10 cellular contexts compared by ENCODE assay signal in genomic region chr6:158629376-158630221, GRCh38. TPM values are rescaled to one million over a fixed set of nuclear protein-coding genes. Genes with fewer than 3 reads are reported as not detected.
DNase-seq lines count a peak whose midpoint lies in the region; ATAC-seq and TF ChIP-seq lines count a peak whose summit lies in the region.
"Had no signal": no experiment of that assay in that cellular context is flagged by ENCODE, and none has a peak within 500 bp of the region (broad histone marks: within the 10 kb centered on the region; RNA-seq: fewer than 3 reads in every experiment).

No MANE protein-coding gene starts in this region.

- POLR2A ChIA-PET in activated B cell treated with CpG ODN at 0.5 μM for 24 hours (lab: Charles Lee) = no interaction called here

- H3K36me3 Mint-ChIP-seq in activated B cell treated with CpG ODN at 0.5 μM for 24 hours (ENCODE audit: low read depth) = peaks cover 77% of the 10 kb centered on the region

- DNase-seq in NCI-H524 (lab: John Stamatoyannopoulos, UW) (peak; percentile 7 to 64), NCI-H524 treated with DMSO at 0.1 percent for 48 hours (lab: John Stamatoyannopoulos, UW) (no peak), activated B cell treated with CpG ODN at 0.5 μM for 24 hours (no peak), esophagus muscularis mucosa (ENCODE audit: extremely low spot score) (peak; percentile 66), gastrocnemius medialis (peak; percentile 47 to 84), G401 (ENCODE audit: low spot score) (no peak), hypothalamus (lab: John Stamatoyannopoulos, UW) (no peak)
- DNase-seq: substantia nigra had no signal

- 91% methylated on average over 19 of the region's 20 CpGs for WGBS in esophagus muscularis mucosa

- H3K4me3 Mint-ChIP-seq in activated B cell treated with CpG ODN at 0.5 μM for 24 hours = no peak overlapping the region

- peak overlapping the region in 3 of 4 donors; percentile 62 to 80 (median 72) for H3K27ac ChIP-seq in esophagus muscularis mucosa (replicated peaks in 1 of 4)
- peak overlapping the region; percentile 8 to 86 (median 36) for H3K27ac ChIP-seq in gastrocnemius medialis
- H3K27ac ChIP-seq: ovary had no signal

- CTCF ChIA-PET in activated B cell treated with CpG ODN at 0.5 μM for 24 hours (lab: Charles Lee) = interaction anchor here (0.9 kb wide), 1 partner anchor 62 kb away, joined by 4 read pairs; no protein-coding TSS in a partner anchor

- H3K27me3 Mint-ChIP-seq in activated B cell treated with CpG ODN at 0.5 μM for 24 hours = no peaks in the 10 kb centered on the region

- H3K4me3 ChIP-seq in esophagus muscularis mucosa = no peak overlapping the region
- H3K4me3 ChIP-seq in gastrocnemius medialis = no peak overlapping the region
- H3K4me3 ChIP-seq: ovary had no signal

- TF ChIP-seq CTCF in activated B cell treated with CpG ODN at 0.5 μM for 24 hours (IDR thresholded peaks at IDR 0.05) (no peak), esophagus muscularis mucosa (IDR thresholded peaks at IDR 0.05) (peak in 1 of 3 experiments; percentile 8), gastrocnemius medialis (IDR thresholded peaks at IDR 0.05 in 4 of 5, conservative IDR thresholded peaks at IDR 0.05 in 1 of 5) (peak; percentile 61 to 75 (median 66))

- no peak for TF ChIP-seq EP300 in esophagus muscularis mucosa (IDR thresholded peaks at IDR 0.05)

- no peaks in the 10 kb centered on the region for H3K9me3 Mint-ChIP-seq in activated B cell treated with CpG ODN at 0.5 μM for 24 hours

- H3K9me3 ChIP-seq in esophagus muscularis mucosa (no peaks in the 10 kb centered on the region), gastrocnemius medialis (no peaks in the 10 kb centered on the region)
- H3K9me3 ChIP-seq: ovary had no signal

- peak; percentile 28 for ATAC-seq in activated B cell treated with CpG ODN at 0.5 μM for 24 hours (ENCODE audit: low read depth)
- peak; percentile 70 to 73 for ATAC-seq in gastrocnemius medialis
- ATAC-seq in HG02973 (IDR thresholded peaks at IDR 0.05; ENCODE audit: unreplicated experiment) = no peak

- H3K27me3 ChIP-seq in esophagus muscularis mucosa (no peaks in the 10 kb centered on the region), gastrocnemius medialis (no peaks in the 10 kb centered on the region)
- H3K27me3 ChIP-seq: ovary had no signal

- peaks cover 15 to 65% (median 52%) of the 10 kb centered on the region in 4 donors for H3K36me3 ChIP-seq in esophagus muscularis mucosa
- peaks cover 0 to 18% of the 10 kb centered on the region in 2 donors for H3K36me3 ChIP-seq in gastrocnemius medialis
- H3K36me3 ChIP-seq: ovary had no signal

- intact Hi-C loops in activated B cell treated with CpG ODN at 0.5 μM for 24 hours (cut with micrococcal nuclease) = no loop called here
- intact Hi-C loops in esophagus muscularis mucosa (cut with DNase I) = loop anchor here (10.0 kb wide), 1 partner anchor 65 kb away; no protein-coding TSS in a partner anchor
- intact Hi-C loops in gastrocnemius medialis (cut with DNase I; ENCODE audit: low total_unique reads) = loop anchor here (1.0 to 10.0 kb wide), 5 partner anchors 33 to 1442 kb away; partner anchors contain the start of gene EZR

- in situ Hi-C loops in gastrocnemius medialis (cut with MboI; ENCODE audit: low sequenced_read_pairs in 4 of 4) (loop anchor here in 3 of 4 donors (5.0 kb wide), 2 partner anchors 58 to 63 kb away; no protein-coding TSS in a partner anchor), G401 (cut with HindIII; ENCODE audit: low sequenced_read_pairs) (no loop called here)

- TF ChIP-seq POLR2A in esophagus muscularis mucosa (IDR thresholded peaks at IDR 0.05; ENCODE audit: low read depth) = no peak
- no peak for TF ChIP-seq POLR2A in gastrocnemius medialis (IDR thresholded peaks at IDR 0.05)

- H3K27ac Mint-ChIP-seq in activated B cell treated with CpG ODN at 0.5 μM for 24 hours = no peak overlapping the region

- H3K4me1 ChIP-seq in esophagus muscularis mucosa (peaks cover 13 to 25% (median 23%) of the 10 kb centered on the region in 4 donors), gastrocnemius medialis (peaks cover 21 to 33% of the 10 kb centered on the region in 2 donors)

- H3K4me1 Mint-ChIP-seq in activated B cell treated with CpG ODN at 0.5 μM for 24 hours = no peaks in the 10 kb centered on the region

RNA-seq across cellular contexts. Expression of gene DYNLT1, which starts 14.9 kb away (rescaled TPM):
- total RNA-seq in activated B cell treated with CpG ODN at 0.5 μM for 24 hours (37.7 and 43.9 TPM in 2 replicates), esophagus muscularis mucosa (100 to 1,000 TPM in 3 of 4 donors, 10 to 100 TPM in 1; 90.7 to 147 (median 102) TPM), gastrocnemius medialis (10 to 100 TPM; 62.8 to 94.7 (median 67.3) TPM)
- total RNA-seq in G401 (2014; rRNA removed; shearing (Covaris generic)) = 97.6 and 102 TPM in 2 replicates

RNA-seq across cellular contexts. Expression of gene SYTL3, which starts 20.3 kb away (rescaled TPM):
- 5.8 and 6.0 TPM in 2 replicates for total RNA-seq in activated B cell treated with CpG ODN at 0.5 μM for 24 hours
- 10 to 100 TPM in 1 of 4 donors, 1 to 10 TPM in 3; 4.8 to 10.1 (median 7.6) TPM for total RNA-seq in esophagus muscularis mucosa
- total RNA-seq in gastrocnemius medialis = 10 to 100 TPM in 2 of 4 donors, 1 to 10 TPM in 2; 3.0 to 16.7 (median 6.7) TPM
- 3.1 TPM in 1 of 2 replicates, not detected in the other for total RNA-seq in G401 (2014; rRNA removed; shearing (Covaris generic))

Comparison
In these comparisons a context has a peak if more than half of its experiments do, and no peak if none do; other contexts are left out.
1. DNase-seq: peak in NCI-H524 (2 of 2), esophagus muscularis mucosa (single experiment) and gastrocnemius medialis (2 of 2); none in NCI-H524 treated with DMSO at 0.1 percent for 48 hours (single experiment), activated B cell treated with CpG ODN at 0.5 μM for 24 hours (single experiment), G401 (single experiment) and hypothalamus (0 of 51).